8 cellular contexts compared by ENCODE assay signal in the genomic region with DNA sequence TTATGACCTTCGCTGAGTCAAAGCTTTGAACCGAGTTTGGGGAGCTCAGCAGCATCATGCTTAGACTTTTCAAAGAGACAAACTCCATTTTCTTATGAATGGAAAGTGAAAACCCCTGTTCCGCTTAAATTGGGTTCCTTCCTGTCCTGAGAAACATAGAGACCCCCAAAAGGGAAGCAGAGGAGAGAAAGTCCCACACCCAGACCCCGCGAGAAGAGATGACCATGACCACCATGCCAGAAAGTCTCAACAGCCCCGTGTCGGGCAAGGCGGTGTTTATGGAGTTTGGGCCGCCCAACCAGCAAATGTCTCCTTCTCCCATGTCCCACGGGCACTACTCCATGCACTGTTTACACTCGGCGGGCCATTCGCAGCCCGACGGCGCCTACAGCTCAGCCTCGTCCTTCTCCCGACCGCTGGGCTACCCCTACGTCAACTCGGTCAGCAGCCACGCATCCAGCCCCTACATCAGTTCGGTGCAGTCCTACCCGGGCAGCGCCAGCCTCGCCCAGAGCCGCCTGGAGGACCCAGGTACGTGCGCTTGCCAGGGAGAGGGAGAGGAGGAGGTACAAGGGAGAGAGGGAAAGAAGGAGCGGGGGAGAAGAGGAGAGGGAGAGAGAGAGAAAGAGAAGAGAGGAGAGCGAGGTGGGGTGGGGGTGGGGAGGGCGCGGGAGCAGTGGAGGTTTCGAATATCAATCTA. TPM values are rescaled to one million over a fixed set of nuclear protein-coding genes. Genes with fewer than 3 reads are reported as not detected.
DNase-seq lines count a peak whose midpoint lies in the region; ATAC-seq, FAIRE-seq and TF ChIP-seq lines count a peak whose summit lies in the region.

A gene (plus strand): TSS at position 48 of the 700 bp plus-strand sequence. CDS start 171 bp downstream, at position 219.

- peak; percentile 13 for ATAC-seq in HG02870 (IDR thresholded peaks at IDR 0.05; ENCODE audit: unreplicated experiment)

- no peaks in the 10 kb centered on the region for H3K4me1 ChIP-seq in SJCRH30
- peaks cover 0 to 58% (median 36%) of the 10 kb centered on the region in 4 donors for H3K4me1 ChIP-seq in sigmoid colon

- TF ChIP-seq CTCF in fibroblast of pulmonary artery (IDR thresholded peaks at IDR 0.05; ENCODE audit: low read length, missing control alignments) (no peak), sigmoid colon (IDR thresholded peaks at IDR 0.05) (no peak)

- TF ChIP-seq EP300 in sigmoid colon (IDR thresholded peaks at IDR 0.05): no peak

- intact Hi-C loops in sigmoid colon (cut with DNase I): loop anchor here (10.0 kb wide), 1 partner anchor 191 kb away; a partner anchor contains a TSS

- H3K27me3 ChIP-seq in SJCRH30: no peaks in the 10 kb centered on the region
- peaks cover 96 to 100% (median 100%) of the 10 kb centered on the region in 3 donors for H3K27me3 ChIP-seq in sigmoid colon

- WGBS in sigmoid colon, 2 donors: 3 to 4% methylated on average over 34 of the region's 34 CpGs

- DNase-seq in NCI-H2107 treated with DMSO at 0.1 percent for 48 hours (lab: John Stamatoyannopoulos, UW; ENCODE audit: unreplicated experiment) (peak; percentile 56), NCI-H2107 (lab: John Stamatoyannopoulos, UW) (no peak), SJCRH30 (peak in 1 of 2 experiments; percentile 75), fibroblast of pulmonary artery (ENCODE audit: low read depth) (no peak), sigmoid colon (peak; percentile 60), GM19239 (ENCODE audit: insufficient read length, low spot score) (no peak), AG08395 (ENCODE audit: low spot score) (no peak)

- H3K27ac ChIP-seq in SJCRH30: peak within 1 kb of the TSS; percentile 83
- peak within 1 kb of the TSS in 2 of 4 donors; percentile 16 to 33 for H3K27ac ChIP-seq in sigmoid colon

- TF ChIP-seq POLR2A in sigmoid colon (IDR thresholded peaks at IDR 0.05): no peak

- FAIRE-seq in GM19239 (lab: Jason Lieb, UNC): no peak

- no peaks in the 10 kb centered on the region for H3K9me3 ChIP-seq in SJCRH30 (replicated peaks)
- H3K9me3 ChIP-seq in sigmoid colon: no peaks in the 10 kb centered on the region

- H3K4me3 ChIP-seq in SJCRH30: peak within 1 kb of the TSS; percentile 73
- H3K4me3 ChIP-seq in fibroblast of pulmonary artery (replicated peaks; ENCODE audit: low read depth, low read length): peak within 1 kb of the TSS; percentile 53
- peak within 1 kb of the TSS; percentile 15 to 50 (median 40) for H3K4me3 ChIP-seq in sigmoid colon

- H3K36me3 ChIP-seq in SJCRH30 (0 out of 2 replicates have a peak, but pooled peaks cover 4% of the 10 kb centered on the region), sigmoid colon (no peaks in the 10 kb centered on the region)

RNA-seq across cellular contexts. Expression of the gene that starts here (rescaled TPM):
- total RNA-seq in SJCRH30 (2014; rRNA removed; shearing (Covaris generic)): 13.5 and 14.9 TPM in 2 replicates
- 1 to 10 TPM in 1 of 4 donors, under 1 TPM in 3; 0.27 to 1.1 (median 0.52) TPM for total RNA-seq in sigmoid colon
- under 1 TPM in 1 of 3 donors, not detected in 2; 0.22 TPM for polyA plus RNA-seq in sigmoid colon

Comparison
In these comparisons a context has a peak if more than half of its experiments do, and no peak if none do; other contexts are left out.
1. DNase-seq: peak in NCI-H2107 treated with DMSO at 0.1 percent for 48 hours (single experiment) and sigmoid colon (single experiment); none in NCI-H2107 (single experiment), fibroblast of pulmonary artery (single experiment), GM19239 (single experiment) and AG08395 (single experiment).
2. Peak in every context shown above with its lines, with median percentiles within 50 percentile points of each other: H3K4me3 ChIP-seq.